8 cellular contexts compared by ENCODE assay signal in genomic region chr10:113853577-113854018, GRCh38. TPM values are rescaled to one million over a fixed set of nuclear protein-coding genes. Genes with fewer than 3 reads are reported as not detected.
DNase-seq lines count a peak whose midpoint lies in the region; ATAC-seq lines count a peak whose summit lies in the region.

No MANE protein-coding gene starts in this region.

- no peaks in the 10 kb centered on the region for H3K27me3 ChIP-seq in effector memory CD4-positive, alpha-beta T cell (replicated peaks; ENCODE audit: control insufficient read depth, insufficient read depth, low read length, poor library complexity, severe bottlenecking)
- no peaks in the 10 kb centered on the region for H3K27me3 ChIP-seq in naive thymus-derived CD4-positive, alpha-beta T cell (ENCODE audit: control insufficient read depth in 2 of 2, insufficient read depth in 2 of 2, low read length in 2 of 2)

- no peak for ATAC-seq in naive thymus-derived CD4-positive, alpha-beta T cell
- no peak for ATAC-seq in GM19395 (IDR thresholded peaks at IDR 0.05; ENCODE audit: unreplicated experiment)

- H3K9me3 Mint-ChIP-seq in naive thymus-derived CD4-positive, alpha-beta T cell: no peaks in the 10 kb centered on the region

- H3K36me3 ChIP-seq in effector memory CD4-positive, alpha-beta T cell (ENCODE audit: control insufficient read depth, insufficient read depth, low read length): no peaks in the 10 kb centered on the region
- peaks cover 0 to 14% (median 0%) of the 10 kb centered on the region in 3 experiments for H3K36me3 ChIP-seq in naive thymus-derived CD4-positive, alpha-beta T cell (ENCODE audit: control insufficient read depth in 2 of 3, insufficient read depth in 3 of 3, low read length in 3 of 3)

- POLR2A ChIA-PET in naive thymus-derived CD4-positive, alpha-beta T cell (lab: Charles Lee): interaction anchor here (0.7 to 1.0 kb wide), 2 partner anchors 23 to 171 kb away, joined by 3 read pairs; no protein-coding TSS in a partner anchor

- CTCF ChIA-PET in naive thymus-derived CD4-positive, alpha-beta T cell (lab: Charles Lee): interaction anchor here (0.6 kb wide), 1 partner anchor 386 kb away, joined by 3 read pairs; the partner anchor contains the start of gene VWA2

- no peaks in the 10 kb centered on the region for H3K27me3 Mint-ChIP-seq in naive thymus-derived CD4-positive, alpha-beta T cell

- H3K4me1 ChIP-seq in effector memory CD4-positive, alpha-beta T cell (ENCODE audit: control insufficient read depth, insufficient read depth, low read length, poor library complexity, severe bottlenecking): peaks cover 7% of the 10 kb centered on the region
- peaks cover 3 to 42% of the 10 kb centered on the region in 2 donors for H3K4me1 ChIP-seq in naive thymus-derived CD4-positive, alpha-beta T cell (ENCODE audit: control insufficient read depth in 2 of 2, insufficient read depth in 2 of 2, low read length in 2 of 2)

- peak overlapping the region; percentile 85 to 100 (median 97) for H3K27ac Mint-ChIP-seq in naive thymus-derived CD4-positive, alpha-beta T cell

- H3K36me3 Mint-ChIP-seq in naive thymus-derived CD4-positive, alpha-beta T cell: peaks cover 0 to 21% (median 8%) of the 10 kb centered on the region in 5 donors

- intact Hi-C loops in naive thymus-derived CD4-positive, alpha-beta T cell (cut with micrococcal nuclease): loop anchor here (1.0 to 10.0 kb wide), 12 partner anchors 108 to 1409 kb away; partner anchors contain the start of genes CASP7 (in 2 of the 2), CCDC186 (in 2 of the 2), TRUB1 (in 2 of the 2) and VTI1A (in 2 of the 2)

- no peaks in the 10 kb centered on the region for H3K9me3 ChIP-seq in effector memory CD4-positive, alpha-beta T cell (ENCODE audit: control insufficient read depth, low read length)
- H3K9me3 ChIP-seq in naive thymus-derived CD4-positive, alpha-beta T cell (ENCODE audit: control insufficient read depth in 2 of 3, low read length in 3 of 3): no peaks in the 10 kb centered on the region

- peak overlapping the region; percentile 90 to 100 (median 97) for H3K4me3 Mint-ChIP-seq in naive thymus-derived CD4-positive, alpha-beta T cell

- peak; percentile 2 for DNase-seq in COLO829 (ENCODE audit: low spot score)
- DNase-seq in NCI-H345 treated with DMSO at 0.1 percent for 48 hours (lab: John Stamatoyannopoulos, UW; ENCODE audit: unreplicated experiment): peak; percentile 31
- DNase-seq in effector memory CD4-positive, alpha-beta T cell: no peak
- DNase-seq in naive thymus-derived CD4-positive, alpha-beta T cell: peak in 1 of 9 donors; percentile 4
- no peak for DNase-seq in DMS79 treated with DMSO at 0.1 percent for 48 hours (lab: John Stamatoyannopoulos, UW)
- DNase-seq in NCI-H1105 (lab: John Stamatoyannopoulos, UW): no peak
- DNase-seq in mesenteric fat pad (ENCODE audit: low spot score): no peak

- H3K4me1 Mint-ChIP-seq in naive thymus-derived CD4-positive, alpha-beta T cell: peaks cover 27 to 66% (median 54%) of the 10 kb centered on the region in 7 donors

- peak overlapping the region; percentile 73 for H3K27ac ChIP-seq in effector memory CD4-positive, alpha-beta T cell (ENCODE audit: insufficient read depth, low read length, poor library complexity, severe bottlenecking)
- peak overlapping the region; percentile 79 for H3K27ac ChIP-seq in naive thymus-derived CD4-positive, alpha-beta T cell (ENCODE audit: low read depth, low read length)

- peak overlapping the region; percentile 94 for H3K4me3 ChIP-seq in effector memory CD4-positive, alpha-beta T cell (ENCODE audit: insufficient read depth, low read depth, low read length, poor library complexity, severe bottlenecking)
- peak overlapping the region; percentile 90 for H3K4me3 ChIP-seq in naive thymus-derived CD4-positive, alpha-beta T cell (ENCODE audit: low read length)

RNA-seq across cellular contexts. Expression of gene DCLRE1A, which starts 0.3 kb away (rescaled TPM):
- total RNA-seq in naive thymus-derived CD4-positive, alpha-beta T cell: 10 to 100 TPM in 1 of 5 experiments, 1 to 10 TPM in 4; 1.5 to 12.9 (median 4.3) TPM
- 1 to 10 TPM; 2.1 to 3.8 TPM for polyA plus RNA-seq in naive thymus-derived CD4-positive, alpha-beta T cell
- 2.7 TPM for total RNA-seq in mesenteric fat pad

RNA-seq across cellular contexts. Expression of gene NHLRC2, which starts 0.9 kb away (rescaled TPM):
- 10 to 100 TPM; 10.3 to 25.9 (median 20.5) TPM for total RNA-seq in naive thymus-derived CD4-positive, alpha-beta T cell
- 1 to 10 TPM; 4.2 to 6.9 TPM for polyA plus RNA-seq in naive thymus-derived CD4-positive, alpha-beta T cell
- total RNA-seq in mesenteric fat pad: 33.7 TPM

Comparison
In these comparisons a context has a peak if more than half of its experiments do, and no peak if none do; other contexts are left out.
1. DNase-seq: peak in COLO829 (single experiment) and NCI-H345 treated with DMSO at 0.1 percent for 48 hours (single experiment); none in effector memory CD4-positive, alpha-beta T cell (0 of 3), DMS79 treated with DMSO at 0.1 percent for 48 hours (single experiment), NCI-H1105 (single experiment) and mesenteric fat pad (single experiment).